Comparison of ENCODE assay signal across 18 cellular contexts in genomic region chr6:130161627-130162404, GRCh38.
DNase-seq lines count a peak whose midpoint lies in the region; ATAC-seq, FAIRE-seq and TF ChIP-seq lines count a peak whose summit lies in the region.
"Had no signal": no experiment of that assay in that cellular context is flagged by ENCODE, and none has a peak within 500 bp of the region (broad histone marks: within the 10 kb centered on the region; RNA-seq: fewer than 3 reads in every experiment).

No MANE protein-coding gene starts in this region.

- FAIRE-seq in D721Med (lab: Jason Lieb, UNC): peak; percentile 73
- FAIRE-seq: endometrium, small intestine had no signal

- TF ChIP-seq CTCF in D721Med (IDR thresholded peaks at IDR 0.05; ENCODE audit: insufficient read depth, missing control alignments): no peak
- no peak for TF ChIP-seq CTCF in OCI-LY3 (IDR thresholded peaks at IDR 0.05; ENCODE audit: low read depth, low read length)
- TF ChIP-seq CTCF in GM13977 (IDR thresholded peaks at IDR 0.05; ENCODE audit: extremely low read depth, insufficient read depth, missing control alignments): no peak

- no peaks in the 10 kb centered on the region for H3K27me3 Mint-ChIP-seq in naive thymus-derived CD8-positive, alpha-beta T cell
- H3K27me3 Mint-ChIP-seq: type B pancreatic cell had no signal

- H3K4me3 Mint-ChIP-seq in naive thymus-derived CD8-positive, alpha-beta T cell: no peak overlapping the region
- H3K4me3 Mint-ChIP-seq: activated T-cell treated with anti-CD3 and anti-CD28 coated beads, Interleukin-2, amount 50 U/mL, for 4 hours; type B pancreatic cell had no signal

- H3K9me3 ChIP-seq in OCI-LY3 (ENCODE audit: insufficient read depth, low read length): no peaks in the 10 kb centered on the region

- H2AFZ ChIP-seq in OCI-LY3 (ENCODE audit: low read depth, low read length): peak overlapping the region; percentile 96

- in situ Hi-C loops in GM13977 (cut with MboI; ENCODE audit: low pct_unique_long_range_greater_than_20kb, low sequenced_read_pairs, unreplicated experiment): no loop called here

- H3K27ac Mint-ChIP-seq in naive thymus-derived CD8-positive, alpha-beta T cell: peak overlapping the region in 9 of 10 donors; percentile 1 to 61 (median 34)
- H3K27ac Mint-ChIP-seq: type B pancreatic cell had no signal

- peaks cover 0 to 34% (median 7%) of the 10 kb centered on the region in 9 donors for H3K9me3 Mint-ChIP-seq in naive thymus-derived CD8-positive, alpha-beta T cell
- H3K9me3 Mint-ChIP-seq: type B pancreatic cell had no signal

- H3K27ac ChIP-seq in OCI-LY3 (ENCODE audit: low read length): peak overlapping the region; percentile 98

- H3K9ac ChIP-seq in OCI-LY3 (ENCODE audit: low read length): peak overlapping the region; percentile 69; the same call in 1 of the 2 replicates

- peaks cover 13% of the 10 kb centered on the region for H3K36me3 ChIP-seq in OCI-LY3 (replicated peaks; ENCODE audit: low read depth, low read length)

- no peaks in the 10 kb centered on the region for H3K27me3 ChIP-seq in OCI-LY3 (ENCODE audit: low read depth, low read length)

- POLR2A ChIA-PET in naive thymus-derived CD8-positive, alpha-beta T cell (lab: Charles Lee): interaction anchor here (1.1 kb wide), 1 partner anchor 53 kb away, joined by 3 read pairs; no protein-coding TSS in a partner anchor

- H3K4me1 ChIP-seq in OCI-LY3 (ENCODE audit: low read length): peaks cover 47% of the 10 kb centered on the region

- H3K36me3 Mint-ChIP-seq in naive thymus-derived CD8-positive, alpha-beta T cell: peaks cover 28 to 70% (median 70%) of the 10 kb centered on the region in 3 donors
- H3K36me3 Mint-ChIP-seq: type B pancreatic cell had no signal

- H3K4me3 ChIP-seq in OCI-LY3 (ENCODE audit: low read length): peak overlapping the region; percentile 62

- H3K4me1 Mint-ChIP-seq in naive thymus-derived CD8-positive, alpha-beta T cell: peaks cover 7 to 34% (median 14%) of the 10 kb centered on the region in 4 donors

- DNase-seq in D721Med (ENCODE audit: insufficient read length, low spot score): no peak
- DNase-seq in fibroblast of peridontal ligament (ENCODE audit: extremely low read depth): peak; percentile 53
- no peak for DNase-seq in naive thymus-derived CD8-positive, alpha-beta T cell
- no peak for DNase-seq in NCI-H748 (lab: John Stamatoyannopoulos, UW; ENCODE audit: unreplicated experiment)
- no peak for DNase-seq in SIG-M5 (lab: John Stamatoyannopoulos, UW)
- DNase-seq in GM13977 (ENCODE audit: low spot score): no peak
- DNase-seq: activated CD4-positive, alpha-beta T cell treated with anti-CD3 and anti-CD28 coated beads, Interleukin-2, amount 50 U/mL, for 1 hour; activated T-cell treated with anti-CD3 and anti-CD28 coated beads, Interleukin-2, amount 50 U/mL, for 4 hours; GDM1; KG1; midbrain; NCI-H1417; small intestine; T1000 had no signal

- H4K20me1 ChIP-seq in OCI-LY3 (ENCODE audit: insufficient read depth, low read length): no peaks in the 10 kb centered on the region

- H3K79me2 ChIP-seq in OCI-LY3 (ENCODE audit: low read length): no peaks in the 10 kb centered on the region

- peak overlapping the region; percentile 82 for H3K4me2 ChIP-seq in OCI-LY3 (ENCODE audit: low read length)

- peak in 1 of 2 donors; percentile 33 for ATAC-seq in naive thymus-derived CD8-positive, alpha-beta T cell
- ATAC-seq in HG03439 (IDR thresholded peaks at IDR 0.05; ENCODE audit: unreplicated experiment): no peak
- ATAC-seq: activated T-cell treated with anti-CD3 and anti-CD28 coated beads, Interleukin-2, amount 50 U/mL, for 4 hours had no signal
